23 cellular contexts compared by ENCODE assay signal in genomic region chr11:46987183-46987582, GRCh38.
"Had no signal": no experiment of that assay in that cellular context is flagged by ENCODE, and none has a peak within 500 bp of the region (broad histone marks: within the 10 kb centered on the region; RNA-seq: fewer than 3 reads in every experiment).

No MANE protein-coding gene starts in this region.

- H3K27me3 Mint-ChIP-seq: activated naive CD8-positive, alpha-beta T cell treated with anti-CD3 and anti-CD28 coated beads for 36 hours; effector memory CD8-positive, alpha-beta T cell; stimulated activated naive CD8-positive, alpha-beta T cell treated with anti-CD3 and anti-CD28 coated beads, Interleukin-15, Interleukin-2, amounts not matched to agents 100 ng/mL and 50 ng/mL, for 24 hours had no signal

- H3K36me3 ChIP-seq: ovary had no signal

- FAIRE-seq: frontal cortex, urothelium cell line had no signal

- H3K4me3 Mint-ChIP-seq: activated naive CD8-positive, alpha-beta T cell treated with anti-CD3 and anti-CD28 coated beads for 36 hours; activated T-helper 1 cell treated with anti-CD3 and anti-CD28 coated beads, Interleukin-12 subunit alpha, Interleukin-12 subunit beta, Interleukin-2, Interleukin-4 antibody, amounts not matched to agents 30 ng/mL and 10 ng/mL and 1 ng/mL, durations not matched to agents 14 hours and 24 hours and 36 hours; effector memory CD8-positive, alpha-beta T cell; naive thymus-derived CD4-positive, alpha-beta T cell; stimulated activated naive CD8-positive, alpha-beta T cell treated with anti-CD3 and anti-CD28 coated beads, Interleukin-15, Interleukin-2, amounts not matched to agents 100 ng/mL and 50 ng/mL, for 24 hours had no signal

- H3K4me1 Mint-ChIP-seq: activated naive CD8-positive, alpha-beta T cell treated with anti-CD3 and anti-CD28 coated beads for 36 hours had no signal

- H3K9me3 ChIP-seq: ovary, psoas muscle, tibial nerve had no signal

- H3K27ac Mint-ChIP-seq: activated naive CD8-positive, alpha-beta T cell treated with anti-CD3 and anti-CD28 coated beads for 36 hours; activated T-helper 1 cell treated with anti-CD3 and anti-CD28 coated beads, Interleukin-12 subunit alpha, Interleukin-12 subunit beta, Interleukin-2, Interleukin-4 antibody, amounts not matched to agents 30 ng/mL and 10 ng/mL and 1 ng/mL, durations not matched to agents 14 hours and 24 hours and 36 hours; effector memory CD8-positive, alpha-beta T cell; stimulated activated naive CD8-positive, alpha-beta T cell treated with anti-CD3 and anti-CD28 coated beads, Interleukin-15, Interleukin-2, amounts not matched to agents 100 ng/mL and 50 ng/mL, for 24 hours had no signal

- ATAC-seq: effector memory CD8-positive, alpha-beta T cell; naive thymus-derived CD4-positive, alpha-beta T cell; psoas muscle; right cardiac atrium had no signal

- H3K27ac ChIP-seq: cardiac muscle cell, ovary, psoas muscle, skin epidermis, tibial nerve, WERI-Rb-1 had no signal

- H3K4me3 ChIP-seq: cardiac muscle cell, ovary, psoas muscle, skin epidermis, tibial nerve had no signal

- H3K9me3 Mint-ChIP-seq: stimulated activated naive CD8-positive, alpha-beta T cell treated with anti-CD3 and anti-CD28 coated beads, Interleukin-15, Interleukin-2, amounts not matched to agents 100 ng/mL and 50 ng/mL, for 24 hours had no signal

- DNase-seq: activated CD4-positive, alpha-beta T cell treated with anti-CD3 and anti-CD28 coated beads, Interleukin-2, amount 50 U/mL, for 4 hours; activated gamma-delta T cell treated with Interleukin-2 at 50 U/mL for 16 hours; activated naive CD8-positive, alpha-beta T cell treated with anti-CD3 and anti-CD28 coated beads for 36 hours; amniotic stem cell; dermis blood vessel endothelial cell; effector memory CD8-positive, alpha-beta T cell; hypothalamus; mesenchymal stem cell; naive thymus-derived CD4-positive, alpha-beta T cell; ovary; psoas muscle; right cardiac atrium; stimulated activated CD4-positive, alpha-beta T cell treated with anti-CD3 and anti-CD28 coated beads, Interleukin-15, amount 100 ng/mL, for 24 hours; stimulated activated CD4-positive, alpha-beta T cell treated with anti-CD3 and anti-CD28 coated beads, Interleukin-2, amount 100 ng/mL, for 48 hours; T-helper 2 cell; WERI-Rb-1 had no signal

- H3K4me1 ChIP-seq: psoas muscle, tibial nerve had no signal

- H3K27me3 ChIP-seq: cardiac muscle cell, ovary, tibial nerve had no signal
